In genomic region chr6:18263561-18264337, GRCh38 we compare ENCODE assay signal across 8 cellular contexts. TPM values are rescaled to one million over a fixed set of nuclear protein-coding genes. Genes with fewer than 3 reads are reported as not detected.
DNase-seq lines count a peak whose midpoint lies in the region; ATAC-seq and TF ChIP-seq lines count a peak whose summit lies in the region.

No MANE protein-coding gene starts in this region.

- intact Hi-C loops in OCI-LY7 (cut with micrococcal nuclease; ENCODE audit: unreplicated experiment) = loop anchor here (1.0 to 2.0 kb wide), 6 partner anchors 61 to 557 kb away; partner anchors contain the start of genes NUP153 and RNF144B
- intact Hi-C loops in left ventricle myocardium superior (cut with micrococcal nuclease) = no loop called here

- peaks cover 32% of the 10 kb centered on the region for H4K20me1 ChIP-seq in OCI-LY7 (ENCODE audit: insufficient read depth, low read length)

- peak overlapping the region; percentile 92 for H2BK120ac ChIP-seq in trophoblast cell (ENCODE audit: insufficient read depth, low read length, poor library complexity)

- H3K4me2 ChIP-seq in OCI-LY7 (ENCODE audit: low read length) (peak overlapping the region; percentile 96), trophoblast cell (ENCODE audit: low read length) (peak overlapping the region; percentile 74)

- BruUV-seq in OCI-LY7 (replicated peaks; lab: Mats Ljungman, UMichigan) = TSS peak; percentile 90

- POLR2A ChIA-PET in OCI-LY7 (lab: Charles Lee) = interaction anchor here (0.7 to 2.1 kb wide), 3 partner anchors 9 to 117 kb away, joined by 3 to 7 read pairs (median 4); no protein-coding TSS in a partner anchor

- peak overlapping the region; percentile 91 for H4K8ac ChIP-seq in trophoblast cell (ENCODE audit: low read depth, low read length)

- H3K79me1 ChIP-seq in trophoblast cell (ENCODE audit: low read length) = peaks cover 13% of the 10 kb centered on the region

- H4K12ac ChIP-seq in trophoblast cell (ENCODE audit: low read depth, low read length) = peak overlapping the region; percentile 82

- no peak for TF ChIP-seq CTCF in AG09309 (IDR thresholded peaks at IDR 0.05; ENCODE audit: control insufficient read depth, insufficient read depth, low read depth, low read length, missing control alignments)
- TF ChIP-seq CTCF in OCI-LY7 (conservative IDR thresholded peaks at IDR 0.05; ENCODE audit: low read length) = no peak

- no CpG with 5 or more reads among the region's 70 CpGs for WGBS in trophoblast cell (ENCODE audit: extremely low coverage, insufficient coverage, insufficient read length)

- H3K4me3 ChIP-seq in AG09309 (ENCODE audit: control insufficient read depth, low read depth, low read length) (peak overlapping the region; percentile 70), OCI-LY7 (ENCODE audit: low read depth, low read length, poor library complexity, severe bottlenecking) (peak overlapping the region; percentile 90), trophoblast cell (ENCODE audit: low read depth, low read length) (peak overlapping the region; percentile 98)

- peak overlapping the region; percentile 77 for H2AK5ac ChIP-seq in trophoblast cell (ENCODE audit: low read length)

- H3K79me2 ChIP-seq in OCI-LY7 (ENCODE audit: insufficient read depth, low read depth, low read length) (peaks cover 53% of the 10 kb centered on the region), trophoblast cell (ENCODE audit: control insufficient read depth, insufficient read depth, low read length, poor library complexity) (peaks cover 27% of the 10 kb centered on the region)

- H3K9ac ChIP-seq in trophoblast cell (ENCODE audit: low read length) = peak overlapping the region; percentile 99

- H3K4ac ChIP-seq in trophoblast cell (ENCODE audit: low read depth, low read length) = peak overlapping the region; percentile 97

- H3K18ac ChIP-seq in trophoblast cell (ENCODE audit: low read length) = peak overlapping the region; percentile 87

- no peaks in the 10 kb centered on the region for H3K27me3 ChIP-seq in trophoblast cell (ENCODE audit: insufficient read depth, low read length)

- ATAC-seq in GM18511 (IDR thresholded peaks at IDR 0.05; ENCODE audit: unreplicated experiment) (peak; percentile 26), HG03097 (IDR thresholded peaks at IDR 0.05; ENCODE audit: low FRiP score, unreplicated experiment) (peak; percentile 19), left ventricle myocardium superior (peak; percentile 92), HG03469 (IDR thresholded peaks at IDR 0.05; ENCODE audit: unreplicated experiment) (no peak)

- H3K36me3 ChIP-seq in OCI-LY7 (ENCODE audit: insufficient read depth, low read length) (peaks cover 63% of the 10 kb centered on the region), trophoblast cell (ENCODE audit: control insufficient read depth in 1 of 2, insufficient read depth in 2 of 2, low read length in 2 of 2) (peaks cover 2 to 3% of the 10 kb centered on the region in 2 experiments)

- peaks cover 41% of the 10 kb centered on the region for H3K4me1 ChIP-seq in OCI-LY7 (ENCODE audit: insufficient read depth, low read length, poor library complexity, severe bottlenecking)
- H3K4me1 ChIP-seq in trophoblast cell (ENCODE audit: control insufficient read depth in 1 of 2, insufficient read depth in 2 of 2, low read length in 2 of 2) = peaks cover 3 to 5% of the 10 kb centered on the region in 2 experiments

- H4K91ac ChIP-seq in trophoblast cell (ENCODE audit: low read depth, low read length) = peak overlapping the region; percentile 96

- H2AFZ ChIP-seq in OCI-LY7 (ENCODE audit: low read length) (peak overlapping the region; percentile 44; the same call in 1 of the 2 replicates), trophoblast cell (ENCODE audit: insufficient read depth, low read length, poor library complexity) (peak overlapping the region; percentile 88)

- DNase-seq in AG09309 (ENCODE audit: low read depth) (no peak), OCI-LY7 (ENCODE audit: low spot score) (peak; percentile 52), amygdala (lab: John Stamatoyannopoulos, UW) (peak in 39 of 56 donors; percentile 43 to 89 (median 68)), left ventricle myocardium superior (peak; percentile 83), trophoblast cell (peak; percentile 33 to 62)

- no peaks in the 10 kb centered on the region for H3K9me2 ChIP-seq in OCI-LY7 (ENCODE audit: insufficient read depth, low read length)

- CTCF ChIA-PET in OCI-LY7 (lab: Charles Lee; ENCODE audit: unreplicated experiment) = no interaction called here

- peak overlapping the region; percentile 95 for H3K14ac ChIP-seq in trophoblast cell (ENCODE audit: low read length)

- no peak overlapping the region for H2BK12ac ChIP-seq in trophoblast cell (ENCODE audit: low read length)

- H3K23ac ChIP-seq in trophoblast cell (ENCODE audit: low read length) = no peak overlapping the region

- H3K27ac ChIP-seq in OCI-LY7 (ENCODE audit: low read depth, low read length, poor library complexity, severe bottlenecking) = peak overlapping the region; percentile 91
- H3K27ac ChIP-seq in trophoblast cell (ENCODE audit: low read depth, low read length) = peak overlapping the region; percentile 94

- peak overlapping the region; percentile 91 for H2BK5ac ChIP-seq in trophoblast cell (ENCODE audit: low read depth, low read length, poor library complexity)

- H3K9me3 ChIP-seq in OCI-LY7 (ENCODE audit: low read length) (peaks cover 12% of the 10 kb centered on the region), trophoblast cell (ENCODE audit: insufficient read depth, low read depth, low read length) (peaks cover 2% of the 10 kb centered on the region)

RNA-seq across cellular contexts. Expression of gene DEK, which starts 0.6 kb away (rescaled TPM):
- 235 and 462 TPM in 2 replicates for total RNA-seq in OCI-LY7 (2014; rRNA removed; shearing (Covaris generic))
- total RNA-seq in OCI-LY7 (2022) (267 and 309 TPM in 2 replicates), left ventricle myocardium superior (69.1 TPM)
- polyA plus RNA-seq in trophoblast cell (2013) = 71.5 and 79.3 TPM in 2 replicates
